ENCODE assay signal across 10 cellular contexts in the genomic region with DNA sequence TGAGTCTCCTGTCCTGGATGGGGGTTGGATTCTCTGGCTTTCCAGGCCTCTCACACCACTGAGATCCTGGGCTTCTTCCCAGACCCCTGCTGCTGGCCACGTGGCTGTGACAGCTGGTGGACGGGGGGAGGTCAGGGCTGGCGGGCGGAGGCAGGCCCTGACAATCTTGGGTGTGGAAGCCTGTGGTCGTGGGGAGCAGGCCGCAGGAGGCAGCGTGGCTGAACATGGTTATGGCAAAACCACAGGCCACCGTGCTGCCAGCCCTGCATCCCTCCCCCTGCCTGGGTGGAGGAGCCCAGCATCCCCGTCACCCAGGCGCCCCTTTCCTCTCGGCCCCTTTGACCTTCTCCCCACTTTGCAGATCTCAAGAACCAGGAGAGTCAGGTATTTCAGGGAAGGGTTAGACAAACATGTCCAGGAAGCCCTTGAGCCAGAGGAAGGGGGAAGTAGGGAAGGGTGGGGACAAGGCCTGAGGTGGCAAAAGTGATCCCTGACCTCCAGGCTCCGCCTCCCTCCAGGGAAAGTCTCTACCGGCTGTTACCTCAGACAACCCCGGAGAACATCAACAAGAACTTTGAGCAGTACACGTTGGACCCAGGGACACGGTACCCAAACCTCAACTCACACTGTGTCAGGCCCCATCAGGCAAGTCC.
DNase-seq lines count a peak whose midpoint lies in the region; ATAC-seq and TF ChIP-seq lines count a peak whose summit lies in the region.
"Had no signal": no experiment of that assay in that cellular context is flagged by ENCODE, and none has a peak within 500 bp of the region (broad histone marks: within the 10 kb centered on the region; RNA-seq: fewer than 3 reads in every experiment).

No MANE protein-coding gene starts in this region.

- peaks cover 4% of the 10 kb centered on the region; the same call in 1 of the 2 replicates for H3K36me3 ChIP-seq in WERI-Rb-1
- peaks cover 0 to 17% of the 10 kb centered on the region in 2 donors for H3K36me3 ChIP-seq in psoas muscle (ENCODE audit: insufficient read depth in 1 of 2, low read depth in 1 of 2)

- 39 to 45% (median 40%) methylated on average over 16 of the region's 16 CpGs for WGBS in psoas muscle, 3 donors

- H3K27me3 ChIP-seq in WERI-Rb-1 (ENCODE audit: insufficient read depth, low read depth, severe bottlenecking), result no peaks in the 10 kb centered on the region
- H3K27me3 ChIP-seq in psoas muscle (ENCODE audit: insufficient read depth in 3 of 3, low read length in 2 of 3), result no peaks in the 10 kb centered on the region

- H3K36me3 Mint-ChIP-seq in glutamatergic neuron (ENCODE audit: unreplicated experiment) (no peaks in the 10 kb centered on the region), nephron progenitor cell (ENCODE audit: low read depth) (no peaks in the 10 kb centered on the region)
- H3K36me3 Mint-ChIP-seq in activated naive CD8-positive, alpha-beta T cell treated with anti-CD3 and anti-CD28 coated beads for 36 hours, result peaks cover 40% of the 10 kb centered on the region

- H3K4me1 ChIP-seq in psoas muscle, result peaks cover 22% of the 10 kb centered on the region

- H3K9me3 ChIP-seq in WERI-Rb-1 (ENCODE audit: severe bottlenecking), result no peaks in the 10 kb centered on the region
- H3K9me3 ChIP-seq in psoas muscle, result no peaks in the 10 kb centered on the region

- H3K4me3 ChIP-seq in WERI-Rb-1 (ENCODE audit: low read depth, low read length) (no peak overlapping the region), psoas muscle (no peak overlapping the region)

- H3K27ac ChIP-seq in WERI-Rb-1 (peak overlapping the region; percentile 77), psoas muscle (no peak overlapping the region)

- H3K4me1 Mint-ChIP-seq in glutamatergic neuron (ENCODE audit: low read depth, unreplicated experiment) (peaks cover 11% of the 10 kb centered on the region), nephron progenitor cell (peaks cover 36% of the 10 kb centered on the region)
- H3K4me1 Mint-ChIP-seq in activated naive CD8-positive, alpha-beta T cell treated with anti-CD3 and anti-CD28 coated beads for 36 hours, result peaks cover 40% of the 10 kb centered on the region

- peak; percentile 59 to 84 (median 75) for ATAC-seq in psoas muscle
- no peak for ATAC-seq in GM21367 (IDR thresholded peaks at IDR 0.05; ENCODE audit: unreplicated experiment)

- H3K4me3 Mint-ChIP-seq in glutamatergic neuron (ENCODE audit: unreplicated experiment) (no peak overlapping the region), nephron progenitor cell (no peak overlapping the region)
- no peak overlapping the region for H3K4me3 Mint-ChIP-seq in activated naive CD8-positive, alpha-beta T cell treated with anti-CD3 and anti-CD28 coated beads for 36 hours

- TF ChIP-seq CTCF in WERI-Rb-1 (IDR thresholded peaks at IDR 0.05; ENCODE audit: low read depth, low read length) (no peak), glutamatergic neuron (IDR thresholded peaks at IDR 0.05; ENCODE audit: partially characterized antibody, unreplicated experiment) (no peak), psoas muscle (IDR thresholded peaks at IDR 0.05) (no peak), nephron progenitor cell (IDR thresholded peaks at IDR 0.05) (no peak)

- no peak overlapping the region for H3K27ac Mint-ChIP-seq in glutamatergic neuron (ENCODE audit: unreplicated experiment)
- no peak overlapping the region for H3K27ac Mint-ChIP-seq in activated naive CD8-positive, alpha-beta T cell treated with anti-CD3 and anti-CD28 coated beads for 36 hours
- no peak overlapping the region for H3K27ac Mint-ChIP-seq in nephron progenitor cell

- H3K27me3 Mint-ChIP-seq in glutamatergic neuron (ENCODE audit: unreplicated experiment), result peaks cover 2% of the 10 kb centered on the region
- no peaks in the 10 kb centered on the region for H3K27me3 Mint-ChIP-seq in activated naive CD8-positive, alpha-beta T cell treated with anti-CD3 and anti-CD28 coated beads for 36 hours
- peaks cover 27% of the 10 kb centered on the region for H3K27me3 Mint-ChIP-seq in nephron progenitor cell (ENCODE audit: low read depth, poor library complexity)

- DNase-seq in DMS 273 treated with DMSO at 0.1 percent for 48 hours (lab: John Stamatoyannopoulos, UW) (peak; percentile 28), WERI-Rb-1 (peak; percentile 93), glutamatergic neuron (peak; percentile 42), psoas muscle (peak; percentile 36 to 69), NCI-H2227 treated with DMSO at 0.1 percent for 48 hours (lab: John Stamatoyannopoulos, UW) (no peak), nephron progenitor cell (no peak)
- DNase-seq in activated naive CD8-positive, alpha-beta T cell treated with anti-CD3 and anti-CD28 coated beads for 36 hours, result no peak
- DNase-seq: EL; stimulated activated naive CD4-positive, alpha-beta T cell treated with Interleukin-2 at 50 U/mL for 16 hours had no signal

- H3K9me3 Mint-ChIP-seq in glutamatergic neuron (ENCODE audit: unreplicated experiment) (peaks cover 3% of the 10 kb centered on the region), nephron progenitor cell (no peaks in the 10 kb centered on the region)
- no peaks in the 10 kb centered on the region for H3K9me3 Mint-ChIP-seq in activated naive CD8-positive, alpha-beta T cell treated with anti-CD3 and anti-CD28 coated beads for 36 hours

- intact Hi-C loops in psoas muscle (cut with DNase I), result no loop called here

Comparison
In these comparisons a context has a peak if more than half of its experiments do, and no peak if none do; other contexts are left out.
1. DNase-seq: peak in DMS 273 treated with DMSO at 0.1 percent for 48 hours (single experiment), WERI-Rb-1 (single experiment), glutamatergic neuron (single experiment) and psoas muscle (2 of 2); none in activated naive CD8-positive, alpha-beta T cell treated with anti-CD3 and anti-CD28 coated beads for 36 hours (single experiment), NCI-H2227 treated with DMSO at 0.1 percent for 48 hours (single experiment) and nephron progenitor cell (single experiment).